In the genomic region with DNA sequence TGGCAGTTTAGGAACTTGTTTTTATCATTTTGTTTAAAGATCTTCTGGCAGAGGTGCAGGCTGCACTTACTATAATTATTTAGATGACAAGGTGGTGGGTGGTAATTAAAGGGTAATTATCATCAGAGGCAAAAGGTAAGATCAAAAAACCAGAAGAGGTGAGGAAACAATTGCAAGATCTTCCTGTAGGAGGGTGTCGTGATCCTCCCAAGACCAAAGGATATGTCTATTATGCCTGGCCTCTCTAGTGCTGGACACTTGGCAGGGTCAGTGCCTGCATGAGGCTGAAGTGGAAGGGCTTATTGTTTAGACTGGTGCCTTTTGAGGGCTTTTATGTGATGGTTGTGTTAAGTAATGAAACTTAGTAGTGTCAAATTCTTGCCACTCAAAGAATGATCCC, we compare ENCODE assay signal across 8 cellular contexts. TPM values are rescaled to one million over a fixed set of nuclear protein-coding genes. Genes with fewer than 3 reads are reported as not detected.
DNase-seq lines count a peak whose midpoint lies in the region; ATAC-seq and TF ChIP-seq lines count a peak whose summit lies in the region.

No MANE protein-coding gene starts in this region.

- no peak overlapping the region for H3K4me3 ChIP-seq in AG04449 (ENCODE audit: low read depth, low read length)
- peak overlapping the region; percentile 92 for H3K4me3 ChIP-seq in GM23248
- H3K4me3 ChIP-seq in hepatocyte = peak overlapping the region; percentile 78

- in situ Hi-C loops in GM23248 (cut with MboI) = no loop called here
- in situ Hi-C loops in ACHN (cut with HindIII; ENCODE audit: low pct_ligation_motif_present, low pct_unique_long_range_greater_than_20kb, low sequenced_read_pairs) = no loop called here

- H3K9ac ChIP-seq in GM23248 = peak overlapping the region; percentile 96

- CTCF ChIA-PET in AG04449 (lab: Yijun Ruan, JAX) = interaction anchor here (0.8 to 2.0 kb wide), 6 partner anchors 11 to 192 kb away, joined by 3 to 11 read pairs (median 3); no protein-coding TSS in a partner anchor
- CTCF ChIA-PET in T-cell (lab: Charles Lee) = no interaction called here

- no peak for ATAC-seq in T-cell (replicated peaks in 1 of 4)

- H3K79me2 ChIP-seq in GM23248 (ENCODE audit: insufficient read depth) (peaks cover 70% of the 10 kb centered on the region), hepatocyte (peaks cover 56% of the 10 kb centered on the region)

- H3K27ac ChIP-seq in GM23248 = no peak overlapping the region
- no peak overlapping the region for H3K27ac ChIP-seq in hepatocyte

- POLR2A ChIA-PET in AG04449 (lab: Yijun Ruan, JAX) (no interaction called here), T-cell (lab: Charles Lee) (no interaction called here)

- H3K36me3 ChIP-seq in GM23248 (ENCODE audit: low read depth) (peaks cover 4% of the 10 kb centered on the region; the same call in 1 of the 2 replicates), hepatocyte (replicated peaks; ENCODE audit: insufficient read depth, low read depth) (no peaks in the 10 kb centered on the region)

- TF ChIP-seq CTCF in AG04449 (IDR thresholded peaks at IDR 0.05; ENCODE audit: insufficient read depth, low read length, missing control alignments) (peak; percentile 17), hepatocyte (IDR thresholded peaks at IDR 0.05; ENCODE audit: poor library complexity) (peak; percentile 22), endothelial cell (IDR thresholded peaks at IDR 0.05; ENCODE audit: unreplicated experiment) (no peak)

- H3K27ac Mint-ChIP-seq in T-cell (peak overlapping the region in 1 of 2 donors; percentile 11), endothelial cell (ENCODE audit: unreplicated experiment) (no peak overlapping the region)

- H2AFZ ChIP-seq in GM23248 (no peak overlapping the region; the same call in 1 of the 2 replicates), hepatocyte (no peak overlapping the region)

- H3K9me3 Mint-ChIP-seq in T-cell (no peaks in the 10 kb centered on the region), endothelial cell (ENCODE audit: unreplicated experiment) (no peaks in the 10 kb centered on the region)

- H3K9me3 ChIP-seq in GM23248 (ENCODE audit: low read depth) = no peaks in the 10 kb centered on the region
- H3K9me3 ChIP-seq in hepatocyte (ENCODE audit: low read depth) = no peaks in the 10 kb centered on the region

- H3K9me2 ChIP-seq in GM23248 (ENCODE audit: insufficient read depth) = no peaks in the 10 kb centered on the region
- H3K9me2 ChIP-seq in hepatocyte (replicated peaks; ENCODE audit: insufficient read depth) = no peaks in the 10 kb centered on the region

- H3K27me3 Mint-ChIP-seq in T-cell (no peaks in the 10 kb centered on the region), endothelial cell (ENCODE audit: unreplicated experiment) (peaks cover 3% of the 10 kb centered on the region)

- H4K20me1 ChIP-seq in GM23248 (ENCODE audit: insufficient read depth) (no peaks in the 10 kb centered on the region), hepatocyte (ENCODE audit: insufficient read depth, poor library complexity, severe bottlenecking) (peaks cover 25% of the 10 kb centered on the region)

- H3K4me3 Mint-ChIP-seq in T-cell (peak overlapping the region; percentile 11 to 96 (median 85)), endothelial cell (ENCODE audit: unreplicated experiment) (no peak overlapping the region)

- H3K27me3 ChIP-seq in GM23248 (replicated peaks; ENCODE audit: insufficient read depth) (no peaks in the 10 kb centered on the region), hepatocyte (no peaks in the 10 kb centered on the region)

- H3K4me1 Mint-ChIP-seq in T-cell (peaks cover 46 to 53% (median 52%) of the 10 kb centered on the region in 3 donors), endothelial cell (ENCODE audit: unreplicated experiment) (peaks cover 23% of the 10 kb centered on the region)

- DNase-seq in AG04449 (ENCODE audit: low read depth, low spot score) = no peak
- DNase-seq in GM23248 = peak; percentile 70
- no peak for DNase-seq in T-cell
- no peak for DNase-seq in hepatocyte (ENCODE audit: low spot score)
- no peak for DNase-seq in amniotic stem cell (lab: John Stamatoyannopoulos, UW)
- no peak for DNase-seq in NCI-H1694 treated with DMSO at 0.1 percent for 48 hours (lab: John Stamatoyannopoulos, UW)
- DNase-seq in endothelial cell (ENCODE audit: low spot score) = no peak
- no peak for DNase-seq in ACHN

- WGBS in GM23248 (ENCODE audit: low coverage in 1 of 2, low lambda C conversion rate in 2 of 2, missing lambda C conversion rate in 2 of 2), 2 experiments = 5 to 21% methylated on average over 1 of the region's 1 CpG
- 25% methylated on average over 1 of the region's 1 CpG for WGBS in hepatocyte (ENCODE audit: low lambda C conversion rate, missing lambda C conversion rate)

- H3K36me3 Mint-ChIP-seq in T-cell (peaks cover 7% of the 10 kb centered on the region), endothelial cell (ENCODE audit: low read depth, unreplicated experiment) (peaks cover 7% of the 10 kb centered on the region)

- H3F3A ChIP-seq in GM23248 (ENCODE audit: insufficient read depth) = no peaks in the 10 kb centered on the region

- H3K4me1 ChIP-seq in GM23248 (ENCODE audit: insufficient read depth) (peaks cover 31% of the 10 kb centered on the region), hepatocyte (ENCODE audit: insufficient read depth) (peaks cover 30% of the 10 kb centered on the region)

- H3K4me2 ChIP-seq in GM23248 (ENCODE audit: unreplicated experiment) = peak overlapping the region; percentile 92
- peak overlapping the region; percentile 91 for H3K4me2 ChIP-seq in hepatocyte

RNA-seq across cellular contexts. Expression of a gene that starts 1.8 kb away (rescaled TPM):
- 28.1 and 28.3 TPM in 2 replicates for total RNA-seq in GM23248 (2014; rRNA removed; shearing (Covaris generic))
- 15.5 and 17.1 TPM in 2 replicates for polyA plus RNA-seq in GM23248 (2016; fragmentation: Nextera tagmentation; extraction: Ambion mirVana)
- total RNA-seq in T-cell = 10 to 100 TPM; 43.2 to 46.5 (median 44.8) TPM
- total RNA-seq in hepatocyte = 36.5 and 41.4 TPM in 2 replicates
- 17.2 and 19.4 TPM in 2 replicates for polyA plus RNA-seq in hepatocyte
- 41.8 TPM for total RNA-seq in endothelial cell (ENCODE audit: unreplicated experiment)
